18 cellular contexts compared by ENCODE assay signal in genomic region chr14:30928462-30928861, GRCh38. TPM values are rescaled to one million over a fixed set of nuclear protein-coding genes. Genes with fewer than 3 reads are reported as not detected.
DNase-seq lines count a peak whose midpoint lies in the region; ATAC-seq lines count a peak whose summit lies in the region.
"Had no signal": no experiment of that assay in that cellular context is flagged by ENCODE, and none has a peak within 500 bp of the region (broad histone marks: within the 10 kb centered on the region; RNA-seq: fewer than 3 reads in every experiment).

No MANE protein-coding gene starts in this region.

- no peaks in the 10 kb centered on the region for H3K9me3 Mint-ChIP-seq in activated T-cell treated with anti-CD3 and anti-CD28 coated beads, Interleukin-2, amount 50 U/mL, for 72 hours
- no peaks in the 10 kb centered on the region for H3K9me3 Mint-ChIP-seq in activated T-cell treated with anti-CD3 and anti-CD28 coated beads, Interleukin-2, amount 50 U/mL, for 24 hours
- H3K9me3 Mint-ChIP-seq in activated naive CD8-positive, alpha-beta T cell treated with anti-CD3 and anti-CD28 coated beads, Interleukin-2, amount 50 U/mL, for 24 hours, result no peaks in the 10 kb centered on the region
- H3K9me3 Mint-ChIP-seq in stimulated activated naive CD8-positive, alpha-beta T cell treated with anti-CD3 and anti-CD28 coated beads, Interleukin-15, amount 100 ng/mL, for 72 hours, result no peaks in the 10 kb centered on the region
- H3K9me3 Mint-ChIP-seq: stimulated activated naive B cell treated with anti-CD40 and anti-IgM and Interleukin-4, amounts not matched to agents 10 μg/mL and 1 μg/mL and 100 μg/mL, for 72 hours; type B pancreatic cell had no signal

- peak; percentile 39 to 53 for ATAC-seq in activated T-cell treated with anti-CD3 and anti-CD28 coated beads, Interleukin-2, amount 50 U/mL, for 72 hours (replicated peaks in 1 of 2)
- peak; percentile 76 for ATAC-seq in activated naive CD8-positive, alpha-beta T cell treated with anti-CD3 and anti-CD28 coated beads, Interleukin-2, amount 50 U/mL, for 24 hours
- peak; percentile 80 for ATAC-seq in stimulated activated naive CD8-positive, alpha-beta T cell treated with anti-CD3 and anti-CD28 coated beads, Interleukin-15, amount 100 ng/mL, for 72 hours
- ATAC-seq: gastrocnemius medialis, HCT116, left ventricle myocardium superior had no signal

- H3K27me3 Mint-ChIP-seq in activated T-cell treated with anti-CD3 and anti-CD28 coated beads, Interleukin-2, amount 50 U/mL, for 72 hours (ENCODE audit: low read depth), result no peaks in the 10 kb centered on the region
- H3K27me3 Mint-ChIP-seq in activated T-cell treated with anti-CD3 and anti-CD28 coated beads, Interleukin-2, amount 50 U/mL, for 24 hours, result no peaks in the 10 kb centered on the region
- no peaks in the 10 kb centered on the region for H3K27me3 Mint-ChIP-seq in activated naive CD8-positive, alpha-beta T cell treated with anti-CD3 and anti-CD28 coated beads, Interleukin-2, amount 50 U/mL, for 24 hours
- no peaks in the 10 kb centered on the region for H3K27me3 Mint-ChIP-seq in stimulated activated naive CD8-positive, alpha-beta T cell treated with anti-CD3 and anti-CD28 coated beads, Interleukin-15, amount 100 ng/mL, for 72 hours
- H3K27me3 Mint-ChIP-seq: stimulated activated naive B cell treated with anti-CD40 and anti-IgM and Interleukin-4, amounts not matched to agents 10 μg/mL and 1 μg/mL and 100 μg/mL, for 72 hours; type B pancreatic cell had no signal

- peak in 1 of 2 donors; percentile 14 for DNase-seq in activated T-cell treated with anti-CD3 and anti-CD28 coated beads, Interleukin-2, amount 50 U/mL, for 72 hours
- DNase-seq in activated T-cell treated with anti-CD3 and anti-CD28 coated beads, Interleukin-2, amount 50 U/mL, for 24 hours, result no peak
- DNase-seq in KBM-7 (peak; percentile 16), amniotic stem cell (lab: John Stamatoyannopoulos, UW) (no peak)
- peak; percentile 4 for DNase-seq in activated naive CD8-positive, alpha-beta T cell treated with anti-CD3 and anti-CD28 coated beads, Interleukin-2, amount 50 U/mL, for 24 hours
- DNase-seq in stimulated activated naive CD8-positive, alpha-beta T cell treated with anti-CD3 and anti-CD28 coated beads, Interleukin-15, amount 100 ng/mL, for 72 hours, result peak; percentile 17 to 30
- no peak for DNase-seq in NK-92 treated with Interleukin-12 subunit alpha and Interleukin-12 subunit beta, amount 100 ng/mL, for 24 hours (lab: John Stamatoyannopoulos, UW)
- DNase-seq in activated CD4-positive, CD25-positive, alpha-beta regulatory T cell treated with anti-CD3 and anti-CD28 coated beads, Interleukin-2, amount 50 U/mL, for 72 hours, result no peak
- DNase-seq: activated gamma-delta T cell; anterior cingulate cortex; colonic mucosa; DMS53; gastrocnemius medialis; left ventricle myocardium superior; NCI-H774; stimulated activated naive B cell treated with anti-CD40 and anti-IgM and Interleukin-4, amounts not matched to agents 10 μg/mL and 1 μg/mL and 100 μg/mL, for 72 hours had no signal

- no peak overlapping the region for H3K27ac Mint-ChIP-seq in activated T-cell treated with anti-CD3 and anti-CD28 coated beads, Interleukin-2, amount 50 U/mL, for 72 hours
- H3K27ac Mint-ChIP-seq in activated T-cell treated with anti-CD3 and anti-CD28 coated beads, Interleukin-2, amount 50 U/mL, for 24 hours, result no peak overlapping the region
- H3K27ac Mint-ChIP-seq in activated naive CD8-positive, alpha-beta T cell treated with anti-CD3 and anti-CD28 coated beads, Interleukin-2, amount 50 U/mL, for 24 hours, result no peak overlapping the region
- no peak overlapping the region for H3K27ac Mint-ChIP-seq in stimulated activated naive CD8-positive, alpha-beta T cell treated with anti-CD3 and anti-CD28 coated beads, Interleukin-15, amount 100 ng/mL, for 72 hours
- H3K27ac Mint-ChIP-seq: stimulated activated naive B cell treated with anti-CD40 and anti-IgM and Interleukin-4, amounts not matched to agents 10 μg/mL and 1 μg/mL and 100 μg/mL, for 72 hours; type B pancreatic cell had no signal

- H3K36me3 Mint-ChIP-seq in activated T-cell treated with anti-CD3 and anti-CD28 coated beads, Interleukin-2, amount 50 U/mL, for 72 hours (ENCODE audit: insufficient read depth in 2 of 2), result no peaks in the 10 kb centered on the region
- H3K36me3 Mint-ChIP-seq in activated T-cell treated with anti-CD3 and anti-CD28 coated beads, Interleukin-2, amount 50 U/mL, for 24 hours (ENCODE audit: low read depth), result peaks cover 48% of the 10 kb centered on the region
- H3K36me3 Mint-ChIP-seq in activated naive CD8-positive, alpha-beta T cell treated with anti-CD3 and anti-CD28 coated beads, Interleukin-2, amount 50 U/mL, for 24 hours (ENCODE audit: low read depth), result peaks cover 13% of the 10 kb centered on the region
- H3K36me3 Mint-ChIP-seq: type B pancreatic cell had no signal

- peaks cover 10% of the 10 kb centered on the region for H3K4me1 Mint-ChIP-seq in activated T-cell treated with anti-CD3 and anti-CD28 coated beads, Interleukin-2, amount 50 U/mL, for 72 hours (ENCODE audit: low read depth)
- peaks cover 13% of the 10 kb centered on the region for H3K4me1 Mint-ChIP-seq in activated T-cell treated with anti-CD3 and anti-CD28 coated beads, Interleukin-2, amount 50 U/mL, for 24 hours (ENCODE audit: low read depth)
- peaks cover 13% of the 10 kb centered on the region for H3K4me1 Mint-ChIP-seq in activated naive CD8-positive, alpha-beta T cell treated with anti-CD3 and anti-CD28 coated beads, Interleukin-2, amount 50 U/mL, for 24 hours
- peaks cover 15% of the 10 kb centered on the region for H3K4me1 Mint-ChIP-seq in stimulated activated naive CD8-positive, alpha-beta T cell treated with anti-CD3 and anti-CD28 coated beads, Interleukin-15, amount 100 ng/mL, for 72 hours

- no peak overlapping the region for H3K4me3 Mint-ChIP-seq in activated T-cell treated with anti-CD3 and anti-CD28 coated beads, Interleukin-2, amount 50 U/mL, for 72 hours
- H3K4me3 Mint-ChIP-seq in activated T-cell treated with anti-CD3 and anti-CD28 coated beads, Interleukin-2, amount 50 U/mL, for 24 hours, result no peak overlapping the region
- H3K4me3 Mint-ChIP-seq in activated naive CD8-positive, alpha-beta T cell treated with anti-CD3 and anti-CD28 coated beads, Interleukin-2, amount 50 U/mL, for 24 hours, result no peak overlapping the region
- H3K4me3 Mint-ChIP-seq in stimulated activated naive CD8-positive, alpha-beta T cell treated with anti-CD3 and anti-CD28 coated beads, Interleukin-15, amount 100 ng/mL, for 72 hours, result no peak overlapping the region
- H3K4me3 Mint-ChIP-seq: stimulated activated naive B cell treated with anti-CD40 and anti-IgM and Interleukin-4, amounts not matched to agents 10 μg/mL and 1 μg/mL and 100 μg/mL, for 72 hours; type B pancreatic cell had no signal

- in situ Hi-C loops in KBM-7 (cut with MboI; ENCODE audit: low pct_unique_long_range_greater_than_20kb, low sequenced_read_pairs), result no loop called here

RNA-seq across cellular contexts. Expression of gene COCH, which starts 54.1 kb away (rescaled TPM):
- total RNA-seq in activated T-cell treated with anti-CD3 and anti-CD28 coated beads, Interleukin-2, amount 50 U/mL, for 72 hours, result 1 to 10 TPM; 1.6 to 2.3 TPM

Comparison
In these comparisons a context has a peak if more than half of its experiments do, and no peak if none do; other contexts are left out.
1. DNase-seq: peak in KBM-7 (single experiment), activated naive CD8-positive, alpha-beta T cell treated with anti-CD3 and anti-CD28 coated beads, Interleukin-2, amount 50 U/mL, for 24 hours (single experiment) and stimulated activated naive CD8-positive, alpha-beta T cell treated with anti-CD3 and anti-CD28 coated beads, Interleukin-15, amount 100 ng/mL, for 72 hours (2 of 2); none in activated T-cell treated with anti-CD3 and anti-CD28 coated beads, Interleukin-2, amount 50 U/mL, for 24 hours (single experiment), NK-92 treated with Interleukin-12 subunit alpha and Interleukin-12 subunit beta, amount 100 ng/mL, for 24 hours (single experiment), amniotic stem cell (single experiment) and activated CD4-positive, CD25-positive, alpha-beta regulatory T cell treated with anti-CD3 and anti-CD28 coated beads, Interleukin-2, amount 50 U/mL, for 72 hours (single experiment).
2. Peak in every context shown above with its lines, with median percentiles within 50 percentile points of each other: ATAC-seq.